ENCODE assay signal across 26 cellular contexts in the genomic region with DNA sequence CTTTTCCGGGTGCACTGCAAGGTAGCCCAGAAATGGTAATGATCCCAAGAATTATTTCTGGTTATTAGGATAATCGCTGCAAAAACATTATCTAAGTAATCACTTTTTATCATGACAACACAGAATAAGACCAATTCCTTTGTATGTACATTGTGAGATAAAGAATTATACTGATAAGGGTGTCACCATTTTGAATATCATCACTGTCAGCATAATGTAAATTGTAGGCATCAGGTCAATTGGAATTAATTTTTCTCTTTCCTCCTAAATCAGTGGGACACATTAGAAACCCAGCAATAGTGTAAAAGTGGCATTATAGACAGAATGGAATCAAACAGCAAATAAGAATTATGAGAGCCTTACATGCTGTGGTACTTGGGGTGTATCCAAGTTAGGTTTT.
"Had no signal": no experiment of that assay in that cellular context is flagged by ENCODE, and none has a peak within 500 bp of the region (broad histone marks: within the 10 kb centered on the region; RNA-seq: fewer than 3 reads in every experiment).

No MANE protein-coding gene starts in this region.

- H3K27ac ChIP-seq: stomach, testis, thoracic aorta, thyroid gland, tibial artery, tibial nerve, transverse colon, upper lobe of left lung, upper lobe of right lung, uterus, vagina had no signal

- H3K4me3 ChIP-seq: stomach, testis, thoracic aorta, thyroid gland, tibial artery, tibial nerve, transverse colon, upper lobe of left lung, upper lobe of right lung, uterus, vagina had no signal

- H3K4me1 ChIP-seq: stomach, thyroid gland, tibial nerve, transverse colon, upper lobe of left lung, upper lobe of right lung, uterus, vagina had no signal

- H3K27me3 ChIP-seq: stomach, testis, thyroid gland, tibial artery, tibial nerve, transverse colon, upper lobe of left lung, upper lobe of right lung, uterus, vagina had no signal

- DNase-seq: stimulated activated CD4-positive, alpha-beta T cell treated with anti-CD3 and anti-CD28 coated beads, Interleukin-2, amount 100 ng/mL, for 48 hours; stimulated activated CD4-positive, alpha-beta T cell treated with anti-CD3 and anti-CD28 coated beads, Interleukin-4, amount 100 ng/mL, for 1 hour; stimulated activated CD4-positive, alpha-beta T cell treated with anti-CD3 and anti-CD28 coated beads, Interleukin-4, amount 100 ng/mL, for 24 hours; stimulated activated CD4-positive, alpha-beta T cell treated with anti-CD3 and anti-CD28 coated beads, Interleukin-4, amount 100 ng/mL, for 4 hours; stimulated activated CD8-positive, alpha-beta memory T cell treated with anti-CD3 and anti-CD28 coated beads, Interleukin-4, amount 100 ng/mL, for 48 hours; stimulated activated naive B cell treated with anti-CD40 and anti-IgM and Interleukin-4, amounts not matched to agents 10 μg/mL and 1 μg/mL and 100 μg/mL, for 72 hours; stimulated activated naive CD4-positive, alpha-beta T cell; stimulated activated naive CD4-positive, alpha-beta T cell treated with Interleukin-2 at 50 U/mL for 16 hours; stimulated activated naive CD8-positive, alpha-beta T cell treated with anti-CD3 and anti-CD28 coated beads, Interleukin-15, amount 100 ng/mL, for 72 hours; stimulated activated naive CD8-positive, alpha-beta T cell treated with anti-CD3 and anti-CD28 coated beads, Interleukin-15, Interleukin-2, amounts not matched to agents 100 U/mL and 50 U/mL, for 24 hours; stomach; substantia nigra; testis; thyroid gland; tibial artery; transverse colon; trophoblast cell; upper lobe of right lung; uterus had no signal

- FAIRE-seq: urothelium cell line had no signal

- H3K36me3 ChIP-seq: thyroid gland, tibial nerve, transverse colon, uterus, vagina had no signal

- H3K9me3 ChIP-seq: stomach, testis, thoracic aorta, thyroid gland, tibial artery, tibial nerve, transverse colon, upper lobe of left lung, upper lobe of right lung, uterus, vagina had no signal

- ATAC-seq: stimulated activated effector memory CD8-positive, alpha-beta T cell treated with anti-CD3 and anti-CD28 coated beads, Interleukin-12 subunit alpha, Interleukin-12 subunit beta, amount 100 ng/mL, for 72 hours; stimulated activated memory B cell treated with anti-CD40 and anti-IgM and Interleukin-4, amounts not matched to agents 10 μg/mL and 1 μg/mL and 100 μg/mL, for 72 hours; stimulated activated naive B cell treated with anti-CD40 and anti-IgM and Interleukin-4, amounts not matched to agents 10 μg/mL and 1 μg/mL and 100 μg/mL, for 72 hours; stimulated activated naive CD8-positive, alpha-beta T cell treated with anti-CD3 and anti-CD28 coated beads, Interleukin-15, amount 100 ng/mL, for 72 hours; stimulated activated naive CD8-positive, alpha-beta T cell treated with anti-CD3 and anti-CD28 coated beads, Interleukin-15, Interleukin-2, amounts not matched to agents 100 U/mL and 50 U/mL, for 24 hours; upper lobe of right lung had no signal
